Comparison of ENCODE assay signal across 18 cellular contexts in genomic region chr10:118042827-118043242, GRCh38. TPM values are rescaled to one million over a fixed set of nuclear protein-coding genes. Genes with fewer than 3 reads are reported as not detected.
DNase-seq lines count a peak whose midpoint lies in the region; ATAC-seq and TF ChIP-seq lines count a peak whose summit lies in the region.
"Had no signal": no experiment of that assay in that cellular context is flagged by ENCODE, and none has a peak within 500 bp of the region (broad histone marks: within the 10 kb centered on the region; RNA-seq: fewer than 3 reads in every experiment).

No MANE protein-coding gene starts in this region.

- H3K9ac ChIP-seq in mammary epithelial cell (ENCODE audit: insufficient read depth, low read length), result no peak overlapping the region

- H3K79me2 ChIP-seq in mammary epithelial cell (ENCODE audit: insufficient read depth, low read length), result peaks cover 56% of the 10 kb centered on the region

- POLR2A ChIA-PET in MCF 10A (lab: Yijun Ruan, JAX), result interaction anchor here (0.7 to 2.2 kb wide), 7 partner anchors 9 to 326 kb away, joined by 3 to 9 read pairs (median 3); no protein-coding TSS in a partner anchor

- DNase-seq in MCF 10A (ENCODE audit: unreplicated experiment) (peak; percentile 21), mammary epithelial cell (no peak), astrocyte of the hippocampus (ENCODE audit: low read depth, low spot score) (peak; percentile 38), kidney tubule cell (ENCODE audit: low spot score) (peak; percentile 27), NCI-H128 (lab: John Stamatoyannopoulos, UW; ENCODE audit: unreplicated experiment) (no peak), thyroid gland (no peak), AG08395 (ENCODE audit: low spot score) (no peak)
- DNase-seq: effector CD8-positive, alpha-beta T cell; hypothalamus; kidney glomerular epithelial cell; MM.1S; NCI-H1930; NCI-H510A treated with DMSO at 0.1 percent for 48 hours; retina; stimulated activated naive CD4-positive, alpha-beta T cell; SW 1271; WERI-Rb-1 had no signal

- no peaks in the 10 kb centered on the region for H3K27me3 ChIP-seq in mammary epithelial cell (ENCODE audit: insufficient read depth, low read length)
- H3K27me3 ChIP-seq in thyroid gland, result no peaks in the 10 kb centered on the region

- TF ChIP-seq POLR2A in thyroid gland (IDR thresholded peaks at IDR 0.05), result no peak

- intact Hi-C loops in MCF 10A (cut with micrococcal nuclease) (loop anchor here (10.0 kb wide), 2 partner anchors 278 to 368 kb away; no protein-coding TSS in a partner anchor), mammary epithelial cell (cut with micrococcal nuclease) (no loop called here), thyroid gland (cut with DNase I) (no loop called here)

- peaks cover 10% of the 10 kb centered on the region for H3K36me3 Mint-ChIP-seq in MCF 10A (ENCODE audit: insufficient read depth, unreplicated experiment)

- H3K27ac ChIP-seq in mammary epithelial cell (ENCODE audit: insufficient read depth, low read depth, low read length) (no peak overlapping the region), thyroid gland (no peak overlapping the region)
- H3K27ac ChIP-seq: WERI-Rb-1 had no signal

- no peaks in the 10 kb centered on the region for H4K20me1 ChIP-seq in mammary epithelial cell (ENCODE audit: insufficient read depth, low read length)

- no peak overlapping the region for H2AFZ ChIP-seq in mammary epithelial cell (ENCODE audit: low read depth, low read length)

- H3K9me3 ChIP-seq in mammary epithelial cell (replicated peaks; ENCODE audit: insufficient read depth, low read length) (no peaks in the 10 kb centered on the region), thyroid gland (no peaks in the 10 kb centered on the region)

- WGBS in mammary epithelial cell (ENCODE audit: low coverage, missing lambda C conversion rate), result 91% methylated on average over 2 of the region's 2 CpGs
- WGBS in thyroid gland, 2 donors, result 66 to 80% methylated on average over 2 of the region's 2 CpGs

- H3K27ac Mint-ChIP-seq in MCF 10A (ENCODE audit: low read depth, unreplicated experiment), result peak overlapping the region; percentile 14

- H3K4me1 Mint-ChIP-seq in MCF 10A (ENCODE audit: insufficient read depth, unreplicated experiment), result peaks cover 32% of the 10 kb centered on the region

- dilution Hi-C loops in mammary epithelial cell (cut with HindIII; ENCODE audit: low sequenced_read_pairs), result no loop called here

- no peak overlapping the region for H3K4me2 ChIP-seq in mammary epithelial cell (ENCODE audit: insufficient read depth, low read depth, low read length)

- CTCF ChIA-PET in MCF 10A (lab: Yijun Ruan, JAX) (interaction anchor here (0.6 kb wide), 1 partner anchor 199 kb away, joined by 3 read pairs; no protein-coding TSS in a partner anchor), mammary epithelial cell (lab: Charles Lee; ENCODE audit: low non-redundant PET) (no interaction called here)

- peak overlapping the region; percentile 7 for H3K4me3 Mint-ChIP-seq in MCF 10A (ENCODE audit: unreplicated experiment)

- in situ Hi-C loops in mammary epithelial cell (cut with MboI; ENCODE audit: low sequenced_read_pairs in 2 of 2), result no loop called here

- BruUV-seq in MCF 10A (replicated peaks; lab: Mats Ljungman, UMichigan) (no TSS peak), mammary epithelial cell (replicated peaks; lab: Mats Ljungman, UMichigan) (no TSS peak)

- H3K27me3 Mint-ChIP-seq in MCF 10A (ENCODE audit: insufficient read depth, unreplicated experiment), result no peaks in the 10 kb centered on the region

- TF ChIP-seq CTCF in MCF 10A (IDR thresholded peaks at IDR 0.05; ENCODE audit: unreplicated experiment) (no peak), mammary epithelial cell (conservative IDR thresholded peaks at IDR 0.05 in 1 of 2, IDR thresholded peaks at IDR 0.05 in 1 of 2; ENCODE audit: extremely low read depth in 1 of 2, insufficient read depth in 1 of 2, low read depth in 1 of 2, low read length in 2 of 2) (no peak), thyroid gland (IDR thresholded peaks at IDR 0.05) (no peak)

- no peaks in the 10 kb centered on the region for H3K36me3 ChIP-seq in mammary epithelial cell (ENCODE audit: insufficient read depth, low read length)
- no peaks in the 10 kb centered on the region for H3K36me3 ChIP-seq in thyroid gland

- peaks cover 13% of the 10 kb centered on the region for H3K4me1 ChIP-seq in mammary epithelial cell (ENCODE audit: insufficient read depth, low read length)
- H3K4me1 ChIP-seq in thyroid gland, result peaks cover 43 to 51% of the 10 kb centered on the region in 2 donors

- H3K4me3 ChIP-seq in mammary epithelial cell (replicated peaks in 1 of 3; ENCODE audit: insufficient read depth in 1 of 3, low read depth in 2 of 3, low read length in 3 of 3), result no peak overlapping the region
- H3K4me3 ChIP-seq in thyroid gland (replicated peaks in 1 of 3), result no peak overlapping the region

- ATAC-seq in GM18870 (IDR thresholded peaks at IDR 0.05; ENCODE audit: unreplicated experiment), result no peak

- H3K9me3 Mint-ChIP-seq in MCF 10A (ENCODE audit: unreplicated experiment), result no peaks in the 10 kb centered on the region

RNA-seq across cellular contexts. Expression of gene RAB11FIP2, which starts 3.9 kb away (rescaled TPM):
- total RNA-seq in MCF 10A (2022), result 23.9 and 27.1 TPM in 2 replicates
- total RNA-seq in mammary epithelial cell, result 10 to 100 TPM; 16.6 to 22.3 TPM
- 4.1 TPM for polyA plus RNA-seq in mammary epithelial cell
- 2.0 TPM for polyA minus RNA-seq in mammary epithelial cell
- 10 to 100 TPM; 27.4 to 52.9 (median 39.8) TPM for total RNA-seq in thyroid gland

Comparison
In these comparisons a context has a peak if more than half of its experiments do, and no peak if none do; other contexts are left out.
1. DNase-seq: peak in MCF 10A (single experiment), astrocyte of the hippocampus (single experiment) and kidney tubule cell (single experiment); none in mammary epithelial cell (single experiment), NCI-H128 (single experiment), thyroid gland (0 of 2) and AG08395 (single experiment).